In genomic region chr10:132443998-132444876, GRCh38 we compare ENCODE assay signal across 10 cellular contexts. TPM values are rescaled to one million over a fixed set of nuclear protein-coding genes. Genes with fewer than 3 reads are reported as not detected.
DNase-seq lines count a peak whose midpoint lies in the region; ATAC-seq and TF ChIP-seq lines count a peak whose summit lies in the region.
"Had no signal": no experiment of that assay in that cellular context is flagged by ENCODE, and none has a peak within 500 bp of the region (broad histone marks: within the 10 kb centered on the region; RNA-seq: fewer than 3 reads in every experiment).

No MANE protein-coding gene starts in this region.

- H3K9me3 ChIP-seq in neutrophil = no peaks in the 10 kb centered on the region
- H3K9me3 ChIP-seq: gastroesophageal sphincter had no signal

- peaks cover 0 to 2% of the 10 kb centered on the region in 2 donors for H3K9me3 Mint-ChIP-seq in activated T-cell treated with anti-CD3 and anti-CD28 coated beads, Interleukin-2, amount 50 U/mL, for 72 hours
- no peaks in the 10 kb centered on the region for H3K9me3 Mint-ChIP-seq in progenitor cell of endocrine pancreas (ENCODE audit: low read depth)

- H3K27me3 ChIP-seq in neutrophil = no peaks in the 10 kb centered on the region
- H3K27me3 ChIP-seq: gastroesophageal sphincter had no signal

- H3K4me3 Mint-ChIP-seq in activated T-cell treated with anti-CD3 and anti-CD28 coated beads, Interleukin-2, amount 50 U/mL, for 72 hours = peak overlapping the region; percentile 18 to 71
- H3K4me3 Mint-ChIP-seq in progenitor cell of endocrine pancreas (ENCODE audit: low read depth) = no peak overlapping the region

- peaks cover 46 to 54% of the 10 kb centered on the region in 2 experiments for H3K4me1 ChIP-seq in neutrophil (ENCODE audit: control insufficient read depth in 1 of 2, insufficient read depth in 1 of 2, low read depth in 1 of 2, low read length in 1 of 2)

- no peak for ATAC-seq in activated T-cell treated with anti-CD3 and anti-CD28 coated beads, Interleukin-2, amount 50 U/mL, for 72 hours (replicated peaks in 1 of 2)
- no peak for ATAC-seq in HG02763 (IDR thresholded peaks at IDR 0.05; ENCODE audit: unreplicated experiment)
- ATAC-seq: gastroesophageal sphincter had no signal

- peak; percentile 21 for DNase-seq in activated T-cell treated with anti-CD3 and anti-CD28 coated beads for 4 hours
- no peak for DNase-seq in activated T-cell treated with anti-CD3 and anti-CD28 coated beads, Interleukin-2, amount 50 U/mL, for 1 hour
- peak; percentile 8 for DNase-seq in NCI-H2227 treated with DMSO at 0.1 percent for 48 hours (lab: John Stamatoyannopoulos, UW)
- DNase-seq in activated T-cell treated with anti-CD3 and anti-CD28 coated beads, Interleukin-2, amount 50 U/mL, for 72 hours = no peak
- DNase-seq in stimulated activated CD4-positive, alpha-beta T cell treated with anti-CD3 and anti-CD28 coated beads, Interleukin-2, amount 100 ng/mL, for 48 hours = no peak
- DNase-seq in progenitor cell of endocrine pancreas (ENCODE audit: low spot score, unreplicated experiment) = no peak
- DNase-seq: NCI-H524 treated with DMSO at 0.1 percent for 48 hours had no signal

- H3K4me3 ChIP-seq in neutrophil (ENCODE audit: low read depth in 1 of 2, low read length in 1 of 2) = no peak overlapping the region
- H3K4me3 ChIP-seq: gastroesophageal sphincter had no signal

- no peaks in the 10 kb centered on the region for H3K36me3 Mint-ChIP-seq in activated T-cell treated with anti-CD3 and anti-CD28 coated beads, Interleukin-2, amount 50 U/mL, for 72 hours (ENCODE audit: insufficient read depth in 2 of 2)
- H3K36me3 Mint-ChIP-seq in progenitor cell of endocrine pancreas (ENCODE audit: insufficient read depth) = no peaks in the 10 kb centered on the region

- H3K36me3 ChIP-seq in neutrophil = no peaks in the 10 kb centered on the region
- H3K36me3 ChIP-seq: gastroesophageal sphincter had no signal

- H3K27ac Mint-ChIP-seq in activated T-cell treated with anti-CD3 and anti-CD28 coated beads, Interleukin-2, amount 50 U/mL, for 72 hours = no peak overlapping the region
- H3K27ac Mint-ChIP-seq in progenitor cell of endocrine pancreas = no peak overlapping the region

- TF ChIP-seq CTCF in neutrophil (IDR thresholded peaks at IDR 0.05) (no peak), progenitor cell of endocrine pancreas (IDR thresholded peaks at IDR 0.05; ENCODE audit: unreplicated experiment) (no peak)

- H3K4me1 Mint-ChIP-seq in activated T-cell treated with anti-CD3 and anti-CD28 coated beads, Interleukin-2, amount 50 U/mL, for 72 hours (ENCODE audit: low read depth) = peaks cover 46% of the 10 kb centered on the region
- H3K4me1 Mint-ChIP-seq in progenitor cell of endocrine pancreas (ENCODE audit: low read depth) = peaks cover 5% of the 10 kb centered on the region

- peak overlapping the region; percentile 73 for H3K27ac ChIP-seq in neutrophil
- H3K27ac ChIP-seq: gastroesophageal sphincter had no signal

- H3K27me3 Mint-ChIP-seq in activated T-cell treated with anti-CD3 and anti-CD28 coated beads, Interleukin-2, amount 50 U/mL, for 72 hours (ENCODE audit: low read depth) = no peaks in the 10 kb centered on the region
- H3K27me3 Mint-ChIP-seq in progenitor cell of endocrine pancreas = no peaks in the 10 kb centered on the region

RNA-seq across cellular contexts. Expression of gene PWWP2B, which starts 47.2 kb away (rescaled TPM):
- 1 to 10 TPM; 3.1 to 5.2 TPM for total RNA-seq in activated T-cell treated with anti-CD3 and anti-CD28 coated beads, Interleukin-2, amount 50 U/mL, for 72 hours
- 23.2 and 24.3 TPM in 2 replicates for total RNA-seq in progenitor cell of endocrine pancreas

Comparison
In these comparisons a context has a peak if more than half of its experiments do, and no peak if none do; other contexts are left out.
1. DNase-seq: peak in activated T-cell treated with anti-CD3 and anti-CD28 coated beads for 4 hours (single experiment) and NCI-H2227 treated with DMSO at 0.1 percent for 48 hours (single experiment); none in activated T-cell treated with anti-CD3 and anti-CD28 coated beads, Interleukin-2, amount 50 U/mL, for 1 hour (single experiment), activated T-cell treated with anti-CD3 and anti-CD28 coated beads, Interleukin-2, amount 50 U/mL, for 72 hours (0 of 2), stimulated activated CD4-positive, alpha-beta T cell treated with anti-CD3 and anti-CD28 coated beads, Interleukin-2, amount 100 ng/mL, for 48 hours (0 of 2) and progenitor cell of endocrine pancreas (single experiment).